In the genomic region with DNA sequence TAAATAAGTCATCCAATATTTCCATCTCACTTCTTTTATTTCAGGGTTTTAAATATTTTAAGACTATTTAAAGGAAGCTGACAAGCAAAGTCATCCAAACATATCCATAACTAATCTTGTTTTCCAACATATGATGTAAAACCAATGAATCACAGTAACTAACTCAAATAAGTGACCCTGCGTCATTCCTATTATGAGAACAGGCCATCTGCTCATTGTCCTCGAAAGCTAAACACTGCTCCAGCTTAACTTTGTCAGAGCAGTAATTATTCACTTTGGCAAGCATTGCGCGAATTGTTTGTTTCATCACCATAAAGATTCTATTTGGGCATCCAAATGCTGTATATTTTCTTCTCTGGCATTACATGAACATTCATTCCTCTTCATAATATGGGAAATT, we compare ENCODE assay signal across 1 cellular context.
TF ChIP-seq lines count a peak whose summit lies in the region.

No MANE protein-coding gene starts in this region.

TF ChIP-seq in SK-N-SH, 30 proteins besides CTCF, POLR2A, EP300 and RAD21 (continued from another document):
- TF ChIP-seq, protein P1, sequence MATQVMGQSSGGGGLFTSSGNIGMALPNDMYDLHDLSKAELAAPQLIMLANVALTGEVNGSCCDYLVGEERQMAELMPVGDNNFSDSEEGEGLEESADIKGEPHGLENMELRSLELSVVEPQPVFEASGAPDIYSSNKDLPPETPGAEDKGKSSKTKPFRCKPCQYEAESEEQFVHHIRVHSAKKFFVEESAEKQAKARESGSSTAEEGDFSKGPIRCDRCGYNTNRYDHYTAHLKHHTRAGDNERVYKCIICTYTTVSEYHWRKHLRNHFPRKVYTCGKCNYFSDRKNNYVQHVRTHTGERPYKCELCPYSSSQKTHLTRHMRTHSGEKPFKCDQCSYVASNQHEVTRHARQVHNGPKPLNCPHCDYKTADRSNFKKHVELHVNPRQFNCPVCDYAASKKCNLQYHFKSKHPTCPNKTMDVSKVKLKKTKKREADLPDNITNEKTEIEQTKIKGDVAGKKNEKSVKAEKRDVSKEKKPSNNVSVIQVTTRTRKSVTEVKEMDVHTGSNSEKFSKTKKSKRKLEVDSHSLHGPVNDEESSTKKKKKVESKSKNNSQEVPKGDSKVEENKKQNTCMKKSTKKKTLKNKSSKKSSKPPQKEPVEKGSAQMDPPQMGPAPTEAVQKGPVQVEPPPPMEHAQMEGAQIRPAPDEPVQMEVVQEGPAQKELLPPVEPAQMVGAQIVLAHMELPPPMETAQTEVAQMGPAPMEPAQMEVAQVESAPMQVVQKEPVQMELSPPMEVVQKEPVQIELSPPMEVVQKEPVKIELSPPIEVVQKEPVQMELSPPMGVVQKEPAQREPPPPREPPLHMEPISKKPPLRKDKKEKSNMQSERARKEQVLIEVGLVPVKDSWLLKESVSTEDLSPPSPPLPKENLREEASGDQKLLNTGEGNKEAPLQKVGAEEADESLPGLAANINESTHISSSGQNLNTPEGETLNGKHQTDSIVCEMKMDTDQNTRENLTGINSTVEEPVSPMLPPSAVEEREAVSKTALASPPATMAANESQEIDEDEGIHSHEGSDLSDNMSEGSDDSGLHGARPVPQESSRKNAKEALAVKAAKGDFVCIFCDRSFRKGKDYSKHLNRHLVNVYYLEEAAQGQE (IDR thresholded peaks at IDR 0.05; ENCODE audit: low read depth, low read length): no peak
- TF ChIP-seq ZBTB33 (IDR thresholded peaks at IDR 0.05; ENCODE audit: borderline replicate concordance, low read depth): no peak
- no peak for TF ChIP-seq ELF1 (IDR thresholded peaks at IDR 0.05)
